Comparison of ENCODE assay signal across 18 cellular contexts in genomic region chr14:96216627-96217026, GRCh38. TPM values are rescaled to one million over a fixed set of nuclear protein-coding genes. Genes with fewer than 3 reads are reported as not detected.
DNase-seq lines count a peak whose midpoint lies in the region; ATAC-seq and TF ChIP-seq lines count a peak whose summit lies in the region.
"Had no signal": no experiment of that assay in that cellular context is flagged by ENCODE, and none has a peak within 500 bp of the region (broad histone marks: within the 10 kb centered on the region; RNA-seq: fewer than 3 reads in every experiment).

No MANE protein-coding gene starts in this region.

- no peaks in the 10 kb centered on the region for H3K9me2 ChIP-seq in GM23248 (ENCODE audit: insufficient read depth)

- CTCF ChIA-PET in HEK293 (lab: Yijun Ruan, JAX) = no interaction called here

- peak overlapping the region; percentile 37 for H2BK12ac ChIP-seq in trophoblast cell (ENCODE audit: low read length)

- H2AK5ac ChIP-seq in trophoblast cell (ENCODE audit: low read length) = no peak overlapping the region

- peaks cover 16% of the 10 kb centered on the region for H3F3A ChIP-seq in GM23248 (ENCODE audit: insufficient read depth)

- no peak for TF ChIP-seq POLR2A in Peyer's patch (IDR thresholded peaks at IDR 0.05)

- H3K4ac ChIP-seq in trophoblast cell (ENCODE audit: low read depth, low read length) = no peak overlapping the region

- peak overlapping the region; percentile 74 for H4K91ac ChIP-seq in trophoblast cell (ENCODE audit: low read depth, low read length)

- H3K23ac ChIP-seq in trophoblast cell (ENCODE audit: low read length) = no peak overlapping the region

- TF ChIP-seq CTCF in HEK293 (tag by site-specific recombination; IDR thresholded peaks at IDR 0.05) = no peak
- no peak for TF ChIP-seq CTCF in RWPE2 (IDR thresholded peaks at IDR 0.05; ENCODE audit: poor library complexity, severe bottlenecking)
- no peak for TF ChIP-seq CTCF in Peyer's patch (IDR thresholded peaks at IDR 0.05)

- H3K79me2 ChIP-seq in GM23248 (ENCODE audit: insufficient read depth) = peaks cover 12% of the 10 kb centered on the region
- peaks cover 1% of the 10 kb centered on the region for H3K79me2 ChIP-seq in trophoblast cell (ENCODE audit: control insufficient read depth, insufficient read depth, low read length, poor library complexity)

- H2AFZ ChIP-seq in GM23248 (no peak overlapping the region), trophoblast cell (ENCODE audit: insufficient read depth, low read length, poor library complexity) (no peak overlapping the region)

- H3K36me3 ChIP-seq in GM23248 (ENCODE audit: low read depth) = peaks cover 3% of the 10 kb centered on the region; the same call in 1 of the 2 replicates
- H3K36me3 ChIP-seq in HEK293 (ENCODE audit: control insufficient read depth in 2 of 2, insufficient read depth in 1 of 2, low read length in 2 of 2) = no peaks in the 10 kb centered on the region
- no peaks in the 10 kb centered on the region for H3K36me3 ChIP-seq in RWPE2 (ENCODE audit: low read depth)
- H3K36me3 ChIP-seq in trophoblast cell (ENCODE audit: control insufficient read depth in 1 of 2, insufficient read depth in 2 of 2, low read length in 2 of 2) = peaks cover 10 to 11% of the 10 kb centered on the region in 2 experiments
- H3K36me3 ChIP-seq in Peyer's patch = no peaks in the 10 kb centered on the region

- H3K79me1 ChIP-seq in trophoblast cell (ENCODE audit: low read length) = peaks cover 21% of the 10 kb centered on the region

- H3K4me1 ChIP-seq in GM23248 (ENCODE audit: insufficient read depth) = peaks cover 13% of the 10 kb centered on the region
- no peaks in the 10 kb centered on the region for H3K4me1 ChIP-seq in HEK293 (ENCODE audit: control insufficient read depth, insufficient read depth, low read length)
- H3K4me1 ChIP-seq in RWPE2 (ENCODE audit: insufficient read depth, poor library complexity, severe bottlenecking) = peaks cover 10% of the 10 kb centered on the region
- H3K4me1 ChIP-seq in trophoblast cell (ENCODE audit: control insufficient read depth in 1 of 2, insufficient read depth in 2 of 2, low read length in 2 of 2) = peaks cover 14 to 18% of the 10 kb centered on the region in 2 experiments
- H3K4me1 ChIP-seq in Peyer's patch = peaks cover 0 to 9% (median 0%) of the 10 kb centered on the region in 4 donors

- no peak overlapping the region for H3K18ac ChIP-seq in trophoblast cell (ENCODE audit: low read length)

- no peak overlapping the region for H4K8ac ChIP-seq in trophoblast cell (ENCODE audit: low read depth, low read length)

- no peaks in the 10 kb centered on the region for H3K27me3 ChIP-seq in GM23248 (replicated peaks; ENCODE audit: insufficient read depth)
- no peaks in the 10 kb centered on the region for H3K27me3 ChIP-seq in RWPE2 (ENCODE audit: insufficient read depth, poor library complexity, severe bottlenecking)
- H3K27me3 ChIP-seq in trophoblast cell (ENCODE audit: insufficient read depth, low read length) = no peaks in the 10 kb centered on the region
- no peaks in the 10 kb centered on the region for H3K27me3 ChIP-seq in Peyer's patch

- peak overlapping the region; percentile 9 for H2BK5ac ChIP-seq in trophoblast cell (ENCODE audit: low read depth, low read length, poor library complexity)

- POLR2A ChIA-PET in HEK293 (lab: Yijun Ruan, JAX) = interaction anchor here (1.5 kb wide), 1 partner anchor 12 kb away, joined by 4 read pairs; the partner anchor contains the start of gene BDKRB2

- H3K9me3 ChIP-seq in GM23248 (ENCODE audit: low read depth) (no peaks in the 10 kb centered on the region), HEK293 (ENCODE audit: control insufficient read depth, insufficient read depth, low read depth, low read length) (no peaks in the 10 kb centered on the region), RWPE2 (ENCODE audit: severe bottlenecking) (no peaks in the 10 kb centered on the region), trophoblast cell (ENCODE audit: insufficient read depth, low read depth, low read length) (peaks cover 3% of the 10 kb centered on the region), Peyer's patch (no peaks in the 10 kb centered on the region)

- H3K4me2 ChIP-seq in GM23248 (ENCODE audit: unreplicated experiment) = no peak overlapping the region
- H3K4me2 ChIP-seq in trophoblast cell (ENCODE audit: low read length) = no peak overlapping the region

- H3K14ac ChIP-seq in trophoblast cell (ENCODE audit: low read length) = no peak overlapping the region

- in situ Hi-C loops in GM23248 (cut with MboI) = no loop called here

- no peaks in the 10 kb centered on the region for H4K20me1 ChIP-seq in GM23248 (ENCODE audit: insufficient read depth)

- DNase-seq in GM23248 (no peak), RWPE2 (ENCODE audit: low spot score) (no peak), trophoblast cell (no peak), HCEC 1CT (no peak), Peyer's patch (no peak)
- DNase-seq: Calu3; CD4-positive, alpha-beta memory T cell; DMS79 treated with DMSO at 0.1 percent for 48 hours; GF-D8; H7; HFFc6 had no signal

- H3K4me3 ChIP-seq in GM23248 = no peak overlapping the region
- no peak overlapping the region for H3K4me3 ChIP-seq in HEK293 (ENCODE audit: low read depth, low read length)
- no peak overlapping the region for H3K4me3 ChIP-seq in RWPE2 (ENCODE audit: severe bottlenecking)
- H3K4me3 ChIP-seq in trophoblast cell (ENCODE audit: low read depth, low read length) = no peak overlapping the region
- H3K4me3 ChIP-seq in Peyer's patch = no peak overlapping the region

- ATAC-seq in RWPE2 (ENCODE audit: low read depth) (no peak), HG03196 (IDR thresholded peaks at IDR 0.05; ENCODE audit: unreplicated experiment) (no peak), GM19328 (IDR thresholded peaks at IDR 0.05; ENCODE audit: unreplicated experiment) (no peak)
- ATAC-seq: HCT116 had no signal

- H3K27ac ChIP-seq in GM23248 = peak overlapping the region; percentile 69
- no peak overlapping the region for H3K27ac ChIP-seq in HEK293 (ENCODE audit: extremely low read depth, low read depth, low read length)
- peak overlapping the region; percentile 52 for H3K27ac ChIP-seq in RWPE2 (ENCODE audit: poor library complexity, severe bottlenecking)
- H3K27ac ChIP-seq in trophoblast cell (ENCODE audit: low read depth, low read length) = peak overlapping the region; percentile 83
- no peak overlapping the region for H3K27ac ChIP-seq in Peyer's patch

- H2BK120ac ChIP-seq in trophoblast cell (ENCODE audit: insufficient read depth, low read length, poor library complexity) = peak overlapping the region; percentile 44

- no peak overlapping the region for H3K9ac ChIP-seq in GM23248
- H3K9ac ChIP-seq in trophoblast cell (ENCODE audit: low read length) = no peak overlapping the region

- H4K12ac ChIP-seq in trophoblast cell (ENCODE audit: low read depth, low read length) = no peak overlapping the region

- WGBS in GM23248 (ENCODE audit: low coverage in 1 of 2, low lambda C conversion rate in 2 of 2, missing lambda C conversion rate in 2 of 2), 2 experiments = 94 to 100% methylated on average over 1 of the region's 1 CpG
- WGBS in trophoblast cell (ENCODE audit: extremely low coverage, insufficient coverage, insufficient read length) = no CpG with 5 or more reads among the region's 1 CpG

TF ChIP-seq in HEK293, 187 proteins besides CTCF, POLR2A, EP300 and RAD21:
- TF ChIP-seq ZNF513 (tag by site-specific recombination; IDR thresholded peaks at IDR 0.05) (peak; percentile 65), ZFHX2 (tag by site-specific recombination; conservative IDR thresholded peaks at IDR 0.05) (peak; percentile 61), ZNF239 (tag by site-specific recombination; IDR thresholded peaks at IDR 0.05) (no peak), EGR2 (tag by site-specific recombination; IDR thresholded peaks at IDR 0.05; ENCODE audit: low read depth) (peak; percentile 85), ZBTB26 (tag by site-specific recombination; optimal IDR thresholded peaks at IDR 0.05) (no peak), ZNF623 (tag by site-specific recombination; IDR thresholded peaks at IDR 0.05) (no peak)
TF ChIP-seq in HEK293: peak in this region for 3.

RNA-seq across cellular contexts. Expression of gene BDKRB2, which starts 12.0 kb away (rescaled TPM):
- 14.4 and 15.8 TPM in 2 replicates for total RNA-seq in GM23248 (2014; rRNA removed; shearing (Covaris generic))
- polyA plus RNA-seq in GM23248 (2016; fragmentation: Nextera tagmentation; extraction: Ambion mirVana) = 12.4 and 13.3 TPM in 2 replicates
- 29.0 and 29.1 TPM in 2 replicates for polyA plus RNA-seq in trophoblast cell (2013)
- total RNA-seq in Peyer's patch = 10 to 100 TPM; 12.4 to 18.9 (median 16.9) TPM
- total RNA-seq: CD4-positive, alpha-beta memory T cell; G401 had no signal
- polyA plus RNA-seq: CD4-positive, alpha-beta memory T cell had no signal

RNA-seq across cellular contexts. Expression of gene BDKRB1, which starts 39.4 kb away (rescaled TPM):
- 3.9 and 5.5 TPM in 2 replicates for total RNA-seq in GM23248 (2014; rRNA removed; shearing (Covaris generic))
- polyA plus RNA-seq in GM23248 (2016; fragmentation: Nextera tagmentation; extraction: Ambion mirVana) = 12.9 and 15.1 TPM in 2 replicates
- polyA plus RNA-seq in trophoblast cell (2013) = 6.0 and 6.4 TPM in 2 replicates
- 1 to 10 TPM; 2.2 to 3.4 (median 2.8) TPM for total RNA-seq in Peyer's patch
- total RNA-seq: A673; Calu3; CD4-positive, alpha-beta memory T cell; G401; H1 had no signal
- polyA plus RNA-seq: CD4-positive, alpha-beta memory T cell had no signal

Comparison
In these comparisons a context has a peak if more than half of its experiments do, and no peak if none do; other contexts are left out.
1. H3K27ac ChIP-seq: peak in GM23248 (single experiment), RWPE2 (single experiment) and trophoblast cell (single experiment); none in HEK293 (single experiment) and Peyer's patch (0 of 4).